In the genomic region with DNA sequence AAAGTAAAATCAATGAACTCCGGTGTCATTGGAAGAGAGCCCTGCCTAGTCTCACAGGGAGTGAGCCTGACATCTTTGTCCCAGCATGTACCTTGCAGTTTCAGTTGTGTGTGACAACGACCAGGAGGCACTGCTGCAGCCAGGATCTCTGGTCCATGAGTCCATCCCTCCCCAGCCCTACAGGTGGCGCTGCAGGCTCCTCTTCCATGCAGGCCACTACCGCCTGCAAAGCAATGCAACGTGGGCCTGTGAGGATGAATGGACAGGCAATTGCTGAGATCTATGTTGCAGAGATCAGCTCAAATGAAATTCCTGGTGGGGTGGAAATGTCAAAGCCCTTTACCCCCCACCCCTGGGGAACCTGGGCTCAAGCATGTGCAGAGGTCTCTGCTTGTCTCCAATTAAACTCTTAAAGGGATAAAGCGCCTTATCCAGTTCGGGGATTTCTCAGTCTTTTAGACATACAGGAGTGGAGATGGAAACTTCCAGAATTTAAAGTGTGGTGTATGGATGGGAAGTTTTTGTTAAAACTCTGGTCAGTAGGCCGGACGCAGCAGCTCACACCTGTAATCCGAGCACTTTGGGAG, we compare ENCODE assay signal across 1 cellular context.
TF ChIP-seq lines count a peak whose summit lies in the region.

No MANE protein-coding gene starts in this region.

TF ChIP-seq in WTC11, 78 proteins besides CTCF, POLR2A, EP300 and RAD21 (continued from another document):
- TF ChIP-seq AR (CRISPR knock-in tag; IDR thresholded peaks at IDR 0.05) (0 out of 2 replicates have a peak, but pooled peaks have one; percentile 14), RELA (CRISPR knock-in tag; IDR thresholded peaks at IDR 0.05; ENCODE audit: borderline replicate concordance) (no peak), TP53 (CRISPR knock-in tag; IDR thresholded peaks at IDR 0.05) (0 out of 2 replicates have a peak, but pooled peaks have one; percentile 20), FOXK1 (CRISPR knock-in tag; IDR thresholded peaks at IDR 0.05) (0 out of 2 replicates have a peak, but pooled peaks have one; percentile 27), FOXJ3 (CRISPR knock-in tag; IDR thresholded peaks at IDR 0.05; ENCODE audit: borderline replicate concordance) (no peak), ZNF121 (CRISPR knock-in tag; IDR thresholded peaks at IDR 0.05) (peak; percentile 76), NFE2L1 (CRISPR knock-in tag; IDR thresholded peaks at IDR 0.05) (no peak)
- TF ChIP-seq, protein P1, sequence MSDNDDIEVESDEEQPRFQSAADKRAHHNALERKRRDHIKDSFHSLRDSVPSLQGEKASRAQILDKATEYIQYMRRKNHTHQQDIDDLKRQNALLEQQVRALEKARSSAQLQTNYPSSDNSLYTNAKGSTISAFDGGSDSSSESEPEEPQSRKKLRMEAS (CRISPR knock-in tag; IDR thresholded peaks at IDR 0.05) = 0 out of 2 replicates have a peak, but pooled peaks have one; percentile 36
